8 cellular contexts compared by ENCODE assay signal in the genomic region with DNA sequence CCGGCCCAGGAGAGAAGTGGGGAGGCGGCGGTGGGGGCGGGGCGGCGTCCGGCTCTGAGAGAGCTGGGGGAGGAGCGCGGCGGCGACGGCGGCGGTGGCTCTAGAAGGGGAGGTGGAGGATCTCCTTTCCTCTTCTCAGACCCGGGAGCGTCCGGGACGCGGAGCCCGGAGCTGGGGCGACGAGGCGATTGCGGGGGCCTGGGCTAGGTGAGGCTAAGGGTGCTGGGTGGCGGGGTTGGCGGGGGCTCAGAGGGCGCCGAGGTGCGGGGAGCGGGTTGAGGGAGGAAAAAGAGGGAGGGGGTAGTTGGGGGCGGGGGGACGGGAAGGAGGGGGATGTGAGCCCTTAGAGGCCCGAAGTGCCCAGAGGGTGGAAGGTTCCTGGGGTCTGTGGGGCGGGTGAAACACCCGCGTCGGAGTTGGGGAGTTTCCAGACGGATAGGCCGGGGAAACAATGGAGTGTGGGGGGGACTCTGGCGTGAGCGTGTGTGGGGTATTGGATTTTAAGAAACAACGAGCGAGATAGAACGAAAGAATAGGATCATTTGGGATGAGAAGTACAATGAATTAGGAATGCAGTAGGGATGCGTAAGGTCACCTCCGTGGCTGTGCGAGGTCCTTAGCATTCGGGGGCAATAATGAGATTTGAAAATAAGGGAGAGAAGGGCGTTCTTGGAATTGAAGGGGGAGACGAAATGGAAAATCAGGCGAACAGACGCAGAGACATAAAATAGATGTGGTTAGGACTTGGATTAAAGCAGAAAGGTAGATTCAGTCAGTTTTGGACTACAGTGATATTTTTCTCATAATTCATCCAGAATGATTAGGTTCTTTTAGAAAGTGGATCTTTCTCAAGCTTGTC. TPM values are rescaled to one million over a fixed set of nuclear protein-coding genes. Genes with fewer than 3 reads are reported as not detected.
DNase-seq lines count a peak whose midpoint lies in the region; ATAC-seq and TF ChIP-seq lines count a peak whose summit lies in the region.

A gene (plus strand): TSS at position 82 of the 859 bp plus-strand sequence. CDS start 93,551 bp downstream, outside the sequence.

- H3K9me3 Mint-ChIP-seq in activated naive CD4-positive, alpha-beta T cell treated with anti-CD3 and anti-CD28 coated beads, Interleukin-2, amount 10 ng/mL, durations not matched to agents 7 days and 5 days = no peaks in the 10 kb centered on the region

- no peaks in the 10 kb centered on the region for H3K27me3 ChIP-seq in subcutaneous abdominal adipose tissue (ENCODE audit: control insufficient read depth in 5 of 5, insufficient read depth in 4 of 5, low read length in 5 of 5)

- intact Hi-C loops in left colon (cut with DNase I, micrococcal nuclease) = no loop called here

- peak within 1 kb of the TSS; percentile 93 for H3K4me3 Mint-ChIP-seq in activated naive CD4-positive, alpha-beta T cell treated with anti-CD3 and anti-CD28 coated beads, Interleukin-2, amount 10 ng/mL, durations not matched to agents 7 days and 5 days

- H3K9ac ChIP-seq in subcutaneous abdominal adipose tissue (ENCODE audit: low read length in 5 of 5) = peak within 1 kb of the TSS; percentile 48 to 90 (median 84)

- CTCF ChIA-PET in activated naive CD4-positive, alpha-beta T cell treated with anti-CD3 and anti-CD28 coated beads, Interleukin-2, amount 10 ng/mL, durations not matched to agents 7 days and 5 days (lab: Charles Lee) = interaction anchor here (1.0 to 11.6 kb wide), 11 partner anchors 8 to 147 kb away, joined by 3 to 309 read pairs (median 3); a partner anchor contains a TSS

- no peak for TF ChIP-seq CTCF in cardiac fibroblast (IDR thresholded peaks at IDR 0.05; ENCODE audit: low read depth, low read length)

- no peak for DNase-seq in activated naive CD4-positive, alpha-beta T cell treated with anti-CD3 and anti-CD28 coated beads, Interleukin-2, amount 10 ng/mL, durations not matched to agents 7 days and 5 days
- no peak for DNase-seq in activated naive CD4-positive, alpha-beta T cell treated with Interleukin-2 at 50 U/mL for 16 hours
- DNase-seq in NCI-H526 (lab: John Stamatoyannopoulos, UW) = peak; percentile 82 to 89
- peak; percentile 34 to 46 for DNase-seq in cardiac fibroblast (ENCODE audit: low read depth in 2 of 2)
- peak in 1 of 2 donors; percentile 97 for DNase-seq in left colon
- no peak for DNase-seq in SHP77 treated with DMSO at 0.1 percent for 48 hours (lab: John Stamatoyannopoulos, UW)
- no peak for DNase-seq in activated CD4-positive, alpha-beta T cell treated with anti-CD3 and anti-CD28 coated beads for 4 hours

- ATAC-seq in left colon = peak; percentile 13

- H3K27ac Mint-ChIP-seq in activated naive CD4-positive, alpha-beta T cell treated with anti-CD3 and anti-CD28 coated beads, Interleukin-2, amount 10 ng/mL, durations not matched to agents 7 days and 5 days = peak within 1 kb of the TSS; percentile 94

- peak within 1 kb of the TSS; percentile 71 to 81 for H3K4me3 ChIP-seq in cardiac fibroblast (replicated peaks in 1 of 2; ENCODE audit: low read depth in 2 of 2, low read length in 2 of 2)
- peak within 1 kb of the TSS; percentile 77 to 90 (median 83) for H3K4me3 ChIP-seq in subcutaneous abdominal adipose tissue (ENCODE audit: low read depth in 1 of 5, low read length in 5 of 5)

- H3K4me1 Mint-ChIP-seq in activated naive CD4-positive, alpha-beta T cell treated with anti-CD3 and anti-CD28 coated beads, Interleukin-2, amount 10 ng/mL, durations not matched to agents 7 days and 5 days = peaks cover 39% of the 10 kb centered on the region

- no peaks in the 10 kb centered on the region for H3K9me3 ChIP-seq in subcutaneous abdominal adipose tissue (ENCODE audit: control insufficient read depth in 5 of 5, low read length in 5 of 5)

- peaks cover 4 to 32% (median 29%) of the 10 kb centered on the region in 5 donors for H3K4me1 ChIP-seq in subcutaneous abdominal adipose tissue (ENCODE audit: control insufficient read depth in 5 of 5, insufficient read depth in 5 of 5, low read length in 5 of 5)

- H3K27ac ChIP-seq in subcutaneous abdominal adipose tissue (ENCODE audit: low read depth, low read length) = peak within 1 kb of the TSS; percentile 90

- peaks cover 2% of the 10 kb centered on the region for H3K36me3 Mint-ChIP-seq in activated naive CD4-positive, alpha-beta T cell treated with anti-CD3 and anti-CD28 coated beads, Interleukin-2, amount 10 ng/mL, durations not matched to agents 7 days and 5 days

- H3K27me3 Mint-ChIP-seq in activated naive CD4-positive, alpha-beta T cell treated with anti-CD3 and anti-CD28 coated beads, Interleukin-2, amount 10 ng/mL, durations not matched to agents 7 days and 5 days = peaks cover 13% of the 10 kb centered on the region

- no peaks in the 10 kb centered on the region for H3K36me3 ChIP-seq in subcutaneous abdominal adipose tissue (ENCODE audit: control insufficient read depth in 5 of 5, insufficient read depth in 5 of 5, low read length in 5 of 5)

RNA-seq across cellular contexts. Expression of the gene that starts here (rescaled TPM):
- 10 to 100 TPM; 15.5 to 18.9 TPM for total RNA-seq in left colon

Comparison
In these comparisons a context has a peak if more than half of its experiments do, and no peak if none do; other contexts are left out.
1. DNase-seq: peak in NCI-H526 (2 of 2) and cardiac fibroblast (2 of 2); none in activated naive CD4-positive, alpha-beta T cell treated with anti-CD3 and anti-CD28 coated beads, Interleukin-2, amount 10 ng/mL, durations not matched to agents 7 days and 5 days (single experiment), activated naive CD4-positive, alpha-beta T cell treated with Interleukin-2 at 50 U/mL for 16 hours (single experiment), SHP77 treated with DMSO at 0.1 percent for 48 hours (single experiment) and activated CD4-positive, alpha-beta T cell treated with anti-CD3 and anti-CD28 coated beads for 4 hours (0 of 2).